27 cellular contexts compared by ENCODE assay signal in genomic region chr16:81158964-81159363, GRCh38.
DNase-seq lines count a peak whose midpoint lies in the region; ATAC-seq and TF ChIP-seq lines count a peak whose summit lies in the region.
"Had no signal": no experiment of that assay in that cellular context is flagged by ENCODE, and none has a peak within 500 bp of the region (broad histone marks: within the 10 kb centered on the region; RNA-seq: fewer than 3 reads in every experiment).

No MANE protein-coding gene starts in this region.

- ATAC-seq in activated T-cell treated with anti-CD3 and anti-CD28 coated beads, Interleukin-2, amount 50 U/mL, for 4 hours, result no peak
- ATAC-seq: activated T-cell treated with anti-CD3 and anti-CD28 coated beads, Interleukin-2, amount 50 U/mL, for 72 hours had no signal

- no peak overlapping the region for H3K4me2 ChIP-seq in osteoblast (ENCODE audit: insufficient read depth, low read length)
- H3K4me2 ChIP-seq: BLaER1, PC-9 had no signal

- TF ChIP-seq CTCF in osteoblast (IDR thresholded peaks at IDR 0.05; ENCODE audit: extremely low read depth, low read depth, low read length) (no peak), lower leg skin (IDR thresholded peaks at IDR 0.05) (no peak), right atrium auricular region (IDR thresholded peaks at IDR 0.05) (no peak)

- no peak for TF ChIP-seq POLR2A in lower leg skin (IDR thresholded peaks at IDR 0.05)

- no peaks in the 10 kb centered on the region for H3K4me1 Mint-ChIP-seq in activated T-cell treated with anti-CD3 and anti-CD28 coated beads, Interleukin-2, amount 50 U/mL, for 4 hours (ENCODE audit: low read depth)

- H3K27ac ChIP-seq in osteoblast (ENCODE audit: low read depth, low read length) (no peak overlapping the region), right atrium auricular region (no peak overlapping the region)
- H3K27ac ChIP-seq: BLaER1, PC-9, transverse colon had no signal

- H3K9me3 ChIP-seq in osteoblast (ENCODE audit: low read depth, low read length) (no peaks in the 10 kb centered on the region), right atrium auricular region (no peaks in the 10 kb centered on the region)
- H3K9me3 ChIP-seq: BLaER1, transverse colon had no signal

- no peaks in the 10 kb centered on the region for H3K36me3 Mint-ChIP-seq in activated T-cell treated with anti-CD3 and anti-CD28 coated beads, Interleukin-2, amount 50 U/mL, for 4 hours (ENCODE audit: insufficient read depth)
- H3K36me3 Mint-ChIP-seq: natural killer cell treated with Interleukin-12 subunit alpha and Interleukin-12 subunit beta and Interleukin-15 and Interleukin-18, amount 100 ng/mL, for 72 hours had no signal

- H4K20me1 ChIP-seq in osteoblast (ENCODE audit: insufficient read depth, low read length), result no peaks in the 10 kb centered on the region
- H4K20me1 ChIP-seq: BLaER1 had no signal

- no peaks in the 10 kb centered on the region for H3K36me3 ChIP-seq in osteoblast (ENCODE audit: insufficient read depth, low read length)
- H3K36me3 ChIP-seq in right atrium auricular region, result no peaks in the 10 kb centered on the region
- H3K36me3 ChIP-seq: BLaER1, transverse colon had no signal

- intact Hi-C loops in lower leg skin (cut with DNase I; ENCODE audit: low total_unique reads), result no loop called here

- no peaks in the 10 kb centered on the region for H3K4me1 ChIP-seq in osteoblast (ENCODE audit: insufficient read depth, low read length)
- H3K4me1 ChIP-seq in right atrium auricular region, result no peaks in the 10 kb centered on the region
- H3K4me1 ChIP-seq: BLaER1, transverse colon had no signal

- no peaks in the 10 kb centered on the region for H3K79me2 ChIP-seq in osteoblast (ENCODE audit: insufficient read depth, low read length)

- H3K27me3 ChIP-seq in osteoblast (ENCODE audit: insufficient read depth, low read length) (peaks cover 2% of the 10 kb centered on the region), right atrium auricular region (no peaks in the 10 kb centered on the region)
- H3K27me3 ChIP-seq: BLaER1, transverse colon had no signal

- H2AFZ ChIP-seq in osteoblast (ENCODE audit: low read length), result no peak overlapping the region
- H2AFZ ChIP-seq: PC-9 had no signal

- H3K9me3 Mint-ChIP-seq in activated T-cell treated with anti-CD3 and anti-CD28 coated beads, Interleukin-2, amount 50 U/mL, for 4 hours, result no peaks in the 10 kb centered on the region
- H3K9me3 Mint-ChIP-seq: activated T-cell treated with anti-CD3 and anti-CD28 coated beads, Interleukin-2, amount 50 U/mL, for 72 hours; natural killer cell treated with Interleukin-12 subunit alpha and Interleukin-12 subunit beta and Interleukin-15 and Interleukin-18, amount 100 ng/mL, for 72 hours had no signal

- DNase-seq in A172 (ENCODE audit: low spot score), result peak; percentile 33
- DNase-seq in NCI-H345 treated with DMSO at 0.1 percent for 48 hours (lab: John Stamatoyannopoulos, UW; ENCODE audit: unreplicated experiment), result peak; percentile 10
- peak; percentile 57 to 65 for DNase-seq in hippocampal formation (lab: John Stamatoyannopoulos, UW)
- DNase-seq in osteoblast (ENCODE audit: insufficient read length, low spot score, missing footprints), result peak; percentile 80
- no peak for DNase-seq in lower leg skin (ENCODE audit: low spot score in 2 of 2)
- DNase-seq in right atrium auricular region (ENCODE audit: low spot score), result no peak
- no peak for DNase-seq in activated T-cell treated with anti-CD3 and anti-CD28 coated beads, Interleukin-2, amount 50 U/mL, for 4 hours
- DNase-seq in activated naive CD4-positive, alpha-beta T cell treated with Interleukin-2 at 50 U/mL for 16 hours, result no peak
- DNase-seq: activated CD8-positive, alpha-beta memory T cell treated with anti-CD3 and anti-CD28 coated beads for 24 hours; activated naive CD4-positive, alpha-beta T cell treated with anti-CD3 and anti-CD28 coated beads, Interleukin-2, amount 50 U/mL, for 16 hours; activated T-cell treated with anti-CD3 and anti-CD28 coated beads, Interleukin-2, amount 50 U/mL, for 72 hours; Caco-2; effector CD4-positive, alpha-beta T cell; erythroblast; foreskin fibroblast; GOT3; kidney glomerular epithelial cell; NCI-H1105; NCI-H2081; NCI-H446; PC-9; small intestine; stimulated activated naive CD4-positive, alpha-beta T cell; transverse colon had no signal

- WGBS in lower leg skin, 2 donors, result 68 to 78% methylated on average over 6 of the region's 6 CpGs

- no peak overlapping the region for H3K4me3 ChIP-seq in osteoblast (ENCODE audit: insufficient read depth, low read length)
- no peak overlapping the region for H3K4me3 ChIP-seq in lower leg skin (ENCODE audit: low read depth, poor library complexity, severe bottlenecking)
- no peak overlapping the region for H3K4me3 ChIP-seq in right atrium auricular region
- H3K4me3 ChIP-seq: BLaER1, PC-9, transverse colon had no signal

- no peaks in the 10 kb centered on the region for H3K27me3 Mint-ChIP-seq in activated T-cell treated with anti-CD3 and anti-CD28 coated beads, Interleukin-2, amount 50 U/mL, for 4 hours (ENCODE audit: low read depth)
- H3K27me3 Mint-ChIP-seq: progenitor cell of endocrine pancreas had no signal

- no peak overlapping the region for H3K4me3 Mint-ChIP-seq in activated T-cell treated with anti-CD3 and anti-CD28 coated beads, Interleukin-2, amount 50 U/mL, for 4 hours
- H3K4me3 Mint-ChIP-seq: activated T-cell treated with anti-CD3 and anti-CD28 coated beads, Interleukin-2, amount 50 U/mL, for 72 hours; natural killer cell treated with Interleukin-12 subunit alpha and Interleukin-12 subunit beta and Interleukin-15 and Interleukin-18, amount 100 ng/mL, for 72 hours had no signal

Comparison
In these comparisons a context has a peak if more than half of its experiments do, and no peak if none do; other contexts are left out.
1. DNase-seq: peak in A172 (single experiment), NCI-H345 treated with DMSO at 0.1 percent for 48 hours (single experiment), hippocampal formation (2 of 2) and osteoblast (single experiment); none in lower leg skin (0 of 2), right atrium auricular region (single experiment), activated T-cell treated with anti-CD3 and anti-CD28 coated beads, Interleukin-2, amount 50 U/mL, for 4 hours (single experiment) and activated naive CD4-positive, alpha-beta T cell treated with Interleukin-2 at 50 U/mL for 16 hours (single experiment).